In genomic region chr5:159049844-159050318, GRCh38 we compare ENCODE assay signal across 8 cellular contexts. TPM values are rescaled to one million over a fixed set of nuclear protein-coding genes. Genes with fewer than 3 reads are reported as not detected.
DNase-seq lines count a peak whose midpoint lies in the region; ATAC-seq, FAIRE-seq and TF ChIP-seq lines count a peak whose summit lies in the region.

No MANE protein-coding gene starts in this region.

- no peak overlapping the region for H3K27ac Mint-ChIP-seq in GM23338
- H3K27ac Mint-ChIP-seq in WTC11, result no peak overlapping the region

- peak; percentile 41 to 49 for TF ChIP-seq CTCF in GM23338 (conservative IDR thresholded peaks at IDR 0.05; ENCODE audit: low read depth in 2 of 2)
- TF ChIP-seq CTCF in WTC11 (IDR thresholded peaks at IDR 0.05), result no peak
- no peak for TF ChIP-seq CTCF in kidney (IDR thresholded peaks at IDR 0.05; ENCODE audit: borderline replicate concordance, extremely low read depth, insufficient read depth)
- TF ChIP-seq CTCF in testis (IDR thresholded peaks at IDR 0.05), result peak; percentile 51 to 75 (median 54)

- H3F3A ChIP-seq in GM23338 (replicated peaks; ENCODE audit: low read depth), result peaks cover 3% of the 10 kb centered on the region; the same call in 1 of the 2 replicates

- no peaks in the 10 kb centered on the region; the same call in 1 of the 2 replicates for H3K9me2 ChIP-seq in GM23338 (ENCODE audit: insufficient read depth)

- intact Hi-C loops in kidney (cut with DNase I) (no loop called here), testis (cut with DNase I; ENCODE audit: low total_unique reads) (loop anchor here (5.0 kb wide), 1 partner anchor 52 kb away; no protein-coding TSS in a partner anchor)

- H3K4me1 Mint-ChIP-seq in GM23338 (peaks cover 34% of the 10 kb centered on the region; the same call in 2 of the 3 replicates), WTC11 (peaks cover 36% of the 10 kb centered on the region)

- H3K27me3 Mint-ChIP-seq in GM23338 (ENCODE audit: insufficient read depth, low read depth, poor library complexity) (peaks cover 49% of the 10 kb centered on the region), WTC11 (ENCODE audit: low read depth) (peaks cover 90% of the 10 kb centered on the region)

- no peaks in the 10 kb centered on the region for H3K9me3 ChIP-seq in kidney (ENCODE audit: control insufficient read depth in 1 of 2, low read length in 2 of 2)
- H3K9me3 ChIP-seq in testis, result no peaks in the 10 kb centered on the region

- no peak overlapping the region for H2AFZ ChIP-seq in GM23338

- H3K4me3 Mint-ChIP-seq in GM23338, result no peak overlapping the region
- no peak overlapping the region for H3K4me3 Mint-ChIP-seq in WTC11

- ATAC-seq in GM23338, result no peak
- ATAC-seq in WTC11, result peak; percentile 11; the same call in 1 of the 2 replicates

- peaks cover 30% of the 10 kb centered on the region for H3K4me1 ChIP-seq in GM23338 (ENCODE audit: insufficient read depth)
- peaks cover 4 to 15% of the 10 kb centered on the region in 2 donors for H3K4me1 ChIP-seq in kidney (ENCODE audit: control insufficient read depth in 1 of 2, insufficient read depth in 1 of 2, low read depth in 1 of 2, low read length in 2 of 2)
- H3K4me1 ChIP-seq in testis, result peaks cover 11% of the 10 kb centered on the region

- H3K4me3 ChIP-seq in GM23338, result no peak overlapping the region
- H3K4me3 ChIP-seq in kidney (ENCODE audit: low read length in 2 of 2), result peak overlapping the region; percentile 9 to 23
- H3K4me3 ChIP-seq in testis, result no peak overlapping the region

- CTCF ChIA-PET in WTC11 (lab: Charles Lee), result no interaction called here

- H3K36me3 ChIP-seq in GM23338 (ENCODE audit: insufficient read depth) (no peaks in the 10 kb centered on the region), kidney (ENCODE audit: control insufficient read depth in 1 of 2, insufficient read depth in 2 of 2, low read length in 2 of 2) (no peaks in the 10 kb centered on the region), testis (ENCODE audit: low read depth, missing control alignments) (no peaks in the 10 kb centered on the region)

- no peaks in the 10 kb centered on the region; the same call in 1 of the 2 replicates for H4K20me1 ChIP-seq in GM23338 (replicated peaks; ENCODE audit: insufficient read depth)

- POLR2A ChIA-PET in WTC11 (lab: Charles Lee), result no interaction called here

- DNase-seq in GM23338 (ENCODE audit: low spot score) (peak; percentile 51), WTC11 (ENCODE audit: low spot score) (no peak), kidney (no peak), testis (peak; percentile 33), activated gamma-delta T cell treated with Interleukin-2 at 50 U/mL for 16 hours (no peak), NCI-H748 (lab: John Stamatoyannopoulos, UW; ENCODE audit: unreplicated experiment) (no peak)
- DNase-seq in effector CD8-positive, alpha-beta T cell (lab: John Stamatoyannopoulos, UW), result no peak
- no peak for DNase-seq in activated CD4-positive, alpha-beta T cell treated with anti-CD3 and anti-CD28 coated beads, Interleukin-2, amount 50 U/mL, for 48 hours

- no peaks in the 10 kb centered on the region for H3K9me3 Mint-ChIP-seq in GM23338
- H3K9me3 Mint-ChIP-seq in WTC11, result no peaks in the 10 kb centered on the region

- no peak for FAIRE-seq in kidney (lab: Jason Lieb, UNC)

- H3K27ac ChIP-seq in GM23338 (ENCODE audit: low read depth), result no peak overlapping the region
- H3K27ac ChIP-seq in kidney (ENCODE audit: low read depth in 2 of 2, low read length in 2 of 2), result peak overlapping the region; percentile 62 to 64
- H3K27ac ChIP-seq in testis, result peak overlapping the region; percentile 70 to 82

- 19 to 25% methylated on average over 6 of the region's 6 CpGs for WGBS in testis, 2 donors

- TF ChIP-seq POLR2A in testis (IDR thresholded peaks at IDR 0.05), result no peak

- no peaks in the 10 kb centered on the region for H3K79me2 ChIP-seq in GM23338 (replicated peaks; ENCODE audit: insufficient read depth)

- H3K9ac ChIP-seq in kidney (ENCODE audit: low read length in 2 of 2), result peak overlapping the region in 1 of 2 donors; percentile 37

- H3K36me3 Mint-ChIP-seq in GM23338 (ENCODE audit: low read depth), result no peaks in the 10 kb centered on the region
- H3K36me3 Mint-ChIP-seq in WTC11, result no peaks in the 10 kb centered on the region

- H3K27me3 ChIP-seq in GM23338 (ENCODE audit: insufficient read depth) (peaks cover 81% of the 10 kb centered on the region), testis (no peaks in the 10 kb centered on the region)

- no peak overlapping the region for H3K4me2 ChIP-seq in GM23338

TF ChIP-seq in GM23338, 12 proteins besides CTCF, POLR2A, EP300 and RAD21 (continues in another document):
- TF ChIP-seq ZNF331 (CRISPR knock-in tag; IDR thresholded peaks at IDR 0.05; ENCODE audit: low read depth), result no peak

TF ChIP-seq in WTC11, 78 proteins besides CTCF, POLR2A, EP300 and RAD21 (continues in another document):
- TF ChIP-seq ZNF263 (CRISPR knock-in tag; IDR thresholded peaks at IDR 0.05; ENCODE audit: low read depth) (no peak), PRRX2 (CRISPR knock-in tag; IDR thresholded peaks at IDR 0.05) (no peak), ZNF532 (CRISPR knock-in tag; IDR thresholded peaks at IDR 0.05; ENCODE audit: borderline replicate concordance) (no peak), JUN (CRISPR knock-in tag; IDR thresholded peaks at IDR 0.05) (no peak), ATF6 (CRISPR knock-in tag; IDR thresholded peaks at IDR 0.05) (no peak), NR3C1 (CRISPR knock-in tag; conservative IDR thresholded peaks at IDR 0.05; ENCODE audit: low read depth) (no peak), ZSCAN18 (CRISPR knock-in tag; IDR thresholded peaks at IDR 0.05) (no peak), ZNF232 (CRISPR knock-in tag; IDR thresholded peaks at IDR 0.05) (no peak)

RNA-seq across cellular contexts. Expression of gene EBF1, which starts 49.8 kb away (rescaled TPM):
- total RNA-seq in GM23338 (2014; rRNA removed; shearing (Covaris generic)), result 0.38 TPM in 1 of 2 replicates, not detected in the other
- polyA plus RNA-seq in GM23338 (2016; fragmentation: Nextera tagmentation; extraction: Ambion mirVana), result 0.28 and 0.53 TPM in 2 replicates
- total RNA-seq in WTC11 (2021), result 0.11 to 0.39 TPM (median 0.16 TPM) in 3 replicates
- 30.8 TPM for total RNA-seq in kidney
- polyA plus RNA-seq in kidney (ENCODE audit: insufficient read depth, low read depth, low replicate concordance), result 2.7 TPM
- 10 to 100 TPM; 18.8 to 23.5 TPM for total RNA-seq in testis
- 9.9 TPM for polyA plus RNA-seq in testis (ENCODE audit: insufficient read depth, low read depth, low replicate concordance)

Comparison
In these comparisons a context has a peak if more than half of its experiments do, and no peak if none do; other contexts are left out.
1. DNase-seq: peak in GM23338 (single experiment) and testis (single experiment); none in WTC11 (single experiment), kidney (single experiment), activated gamma-delta T cell treated with Interleukin-2 at 50 U/mL for 16 hours (single experiment), effector CD8-positive, alpha-beta T cell (single experiment), activated CD4-positive, alpha-beta T cell treated with anti-CD3 and anti-CD28 coated beads, Interleukin-2, amount 50 U/mL, for 48 hours (0 of 2) and NCI-H748 (single experiment).
2. H3K4me3 ChIP-seq: peak in kidney (2 of 2); none in GM23338 (single experiment) and testis (0 of 2).
3. CTCF ChIP-seq: peak in GM23338 (2 of 2) and testis (3 of 3); none in WTC11 (single experiment) and kidney (single experiment).
4. RNA of gene EBF1, which starts 49.8 kb away (total RNA-seq): 30.8 TPM in kidney (single experiment) and 18.8 to 23.5 TPM in testis; 0.11 to 0.39 TPM in WTC11 and 0.38 TPM in GM23338; every median in the first group is over 10 times any median in the second.